ENCODE assay signal across 17 cellular contexts in the genomic region with DNA sequence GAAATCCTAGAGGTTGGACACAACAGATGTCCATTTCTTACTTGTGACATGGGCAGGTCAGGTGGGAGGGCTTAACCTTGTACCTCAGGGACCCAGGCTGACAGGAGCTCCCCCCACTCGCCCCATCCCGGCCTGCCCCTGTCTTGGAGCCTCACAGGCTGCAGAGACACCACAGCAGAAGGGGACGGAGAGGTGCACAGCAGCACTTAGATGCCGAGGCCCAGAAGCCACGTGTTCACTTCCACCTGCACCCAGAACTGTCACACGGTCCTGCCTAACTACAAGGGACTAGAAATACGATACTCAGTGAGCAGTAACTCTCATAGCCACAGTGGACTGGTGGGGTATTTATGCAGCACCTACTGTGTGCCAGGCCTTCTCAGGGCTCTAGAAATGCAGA.
DNase-seq lines count a peak whose midpoint lies in the region; ATAC-seq and TF ChIP-seq lines count a peak whose summit lies in the region.
"Had no signal": no experiment of that assay in that cellular context is flagged by ENCODE, and none has a peak within 500 bp of the region (broad histone marks: within the 10 kb centered on the region; RNA-seq: fewer than 3 reads in every experiment).

No MANE protein-coding gene starts in this region.

- no peak overlapping the region for H3K9ac ChIP-seq in Karpas-422 (ENCODE audit: low read length)
- no peak overlapping the region for H3K9ac ChIP-seq in neural progenitor cell

- H3K4me1 Mint-ChIP-seq in activated T-helper 17 cell treated with anti-CD3 and anti-CD28 coated beads, Interleukin-2, amount 50 U/mL, for 72 hours: peaks cover 7% of the 10 kb centered on the region
- H3K4me1 Mint-ChIP-seq in neural progenitor cell: peaks cover 42% of the 10 kb centered on the region

- H3K4me3 ChIP-seq in Karpas-422 (ENCODE audit: low read length) (no peak overlapping the region), neural progenitor cell (no peak overlapping the region), BE2C (ENCODE audit: low read depth, low read length) (no peak overlapping the region)
- H3K4me3 ChIP-seq: GM12878, PC-9, prostate gland, tibial artery had no signal

- H4K20me1 ChIP-seq in Karpas-422 (ENCODE audit: insufficient read depth, low read depth, low read length) (no peaks in the 10 kb centered on the region), neural progenitor cell (ENCODE audit: low read depth) (peaks cover 54% of the 10 kb centered on the region)

- H3K27me3 ChIP-seq in Karpas-422 (ENCODE audit: low read length): no peaks in the 10 kb centered on the region
- H3K27me3 ChIP-seq in neural progenitor cell: no peaks in the 10 kb centered on the region
- no peaks in the 10 kb centered on the region for H3K27me3 ChIP-seq in BE2C
- H3K27me3 ChIP-seq: tibial artery had no signal

- H3K27ac Mint-ChIP-seq in activated T-helper 17 cell treated with anti-CD3 and anti-CD28 coated beads, Interleukin-2, amount 50 U/mL, for 72 hours: peak overlapping the region; percentile 63
- no peak overlapping the region for H3K27ac Mint-ChIP-seq in neural progenitor cell

- H2AFZ ChIP-seq in Karpas-422 (ENCODE audit: low read length) (no peak overlapping the region), neural progenitor cell (replicated peaks) (no peak overlapping the region)
- H2AFZ ChIP-seq: PC-9 had no signal

- ATAC-seq in activated T-helper 17 cell treated with anti-CD3 and anti-CD28 coated beads, Interleukin-2, amount 50 U/mL, for 72 hours (replicated peaks): no peak
- ATAC-seq in GM19452 (IDR thresholded peaks at IDR 0.05; ENCODE audit: unreplicated experiment): no peak
- ATAC-seq: GM12878, T-cell had no signal

- peaks cover 4% of the 10 kb centered on the region for H3F3A ChIP-seq in neural progenitor cell (ENCODE audit: low read depth)

- DNase-seq in D341Med (ENCODE audit: low spot score) (peak; percentile 53), Karpas-422 (no peak), neural progenitor cell (ENCODE audit: low spot score) (no peak), BE2C (no peak), hepatic stellate cell (ENCODE audit: low spot score) (no peak), ureter (ENCODE audit: low spot score) (no peak)
- DNase-seq: activated CD4-positive, CD25-positive, alpha-beta regulatory T cell treated with anti-CD3 and anti-CD28 coated beads, Interleukin-2, amount 50 U/mL, for 72 hours; activated T-cell treated with anti-CD3 and anti-CD28 coated beads for 4 hours; EL; erythroblast; PC-9; T-cell had no signal

- no peaks in the 10 kb centered on the region for H3K36me3 Mint-ChIP-seq in activated T-helper 17 cell treated with anti-CD3 and anti-CD28 coated beads, Interleukin-2, amount 50 U/mL, for 72 hours (ENCODE audit: low read depth)
- H3K36me3 Mint-ChIP-seq in neural progenitor cell: peaks cover 2% of the 10 kb centered on the region

- H3K4me1 ChIP-seq in Karpas-422 (ENCODE audit: low read length) (peaks cover 49% of the 10 kb centered on the region), neural progenitor cell (peaks cover 32% of the 10 kb centered on the region), BE2C (peaks cover 19% of the 10 kb centered on the region)
- H3K4me1 ChIP-seq: prostate gland had no signal

- H3K9me3 ChIP-seq in Karpas-422 (ENCODE audit: low read length): no peaks in the 10 kb centered on the region
- no peaks in the 10 kb centered on the region for H3K9me3 ChIP-seq in neural progenitor cell (ENCODE audit: low read depth)
- no peaks in the 10 kb centered on the region for H3K9me3 ChIP-seq in BE2C
- H3K9me3 ChIP-seq: prostate gland, tibial artery had no signal

- no peak overlapping the region for H3K4me3 Mint-ChIP-seq in activated T-helper 17 cell treated with anti-CD3 and anti-CD28 coated beads, Interleukin-2, amount 50 U/mL, for 72 hours
- no peak overlapping the region for H3K4me3 Mint-ChIP-seq in neural progenitor cell
- H3K4me3 Mint-ChIP-seq: T-cell had no signal

- H3K79me2 ChIP-seq in Karpas-422 (ENCODE audit: low read length) (peaks cover 63% of the 10 kb centered on the region), neural progenitor cell (ENCODE audit: low read depth) (peaks cover 4% of the 10 kb centered on the region)

- H3K9me2 ChIP-seq in Karpas-422 (replicated peaks; ENCODE audit: insufficient read depth, low read length): no peaks in the 10 kb centered on the region

- no peaks in the 10 kb centered on the region for H3K27me3 Mint-ChIP-seq in activated T-helper 17 cell treated with anti-CD3 and anti-CD28 coated beads, Interleukin-2, amount 50 U/mL, for 72 hours
- peaks cover 12% of the 10 kb centered on the region for H3K27me3 Mint-ChIP-seq in neural progenitor cell (ENCODE audit: insufficient read depth, low read depth)
- H3K27me3 Mint-ChIP-seq: T-cell had no signal

- H3K27ac ChIP-seq in Karpas-422 (ENCODE audit: low read length) (peak overlapping the region; percentile 99), neural progenitor cell (peak overlapping the region; percentile 46)
- H3K27ac ChIP-seq: PC-9, prostate gland, tibial artery had no signal

- H3K4me2 ChIP-seq in Karpas-422 (ENCODE audit: low read depth, low read length, poor library complexity, severe bottlenecking) (no peak overlapping the region), neural progenitor cell (no peak overlapping the region)
- H3K4me2 ChIP-seq: PC-9 had no signal

- H3K9me3 Mint-ChIP-seq in activated T-helper 17 cell treated with anti-CD3 and anti-CD28 coated beads, Interleukin-2, amount 50 U/mL, for 72 hours: no peaks in the 10 kb centered on the region
- H3K9me3 Mint-ChIP-seq in neural progenitor cell: peaks cover under 1% of the 10 kb centered on the region
- H3K9me3 Mint-ChIP-seq: T-cell had no signal

- TF ChIP-seq CTCF in neural progenitor cell (IDR thresholded peaks at IDR 0.05) (no peak), BE2C (IDR thresholded peaks at IDR 0.05; ENCODE audit: low read depth, low read length) (no peak)

- H3K36me3 ChIP-seq in Karpas-422 (ENCODE audit: insufficient read depth, low read length) (no peaks in the 10 kb centered on the region), neural progenitor cell (no peaks in the 10 kb centered on the region), BE2C (no peaks in the 10 kb centered on the region)
- H3K36me3 ChIP-seq: prostate gland, tibial artery had no signal
